ENCODE assay signal across 11 cellular contexts in the genomic region with DNA sequence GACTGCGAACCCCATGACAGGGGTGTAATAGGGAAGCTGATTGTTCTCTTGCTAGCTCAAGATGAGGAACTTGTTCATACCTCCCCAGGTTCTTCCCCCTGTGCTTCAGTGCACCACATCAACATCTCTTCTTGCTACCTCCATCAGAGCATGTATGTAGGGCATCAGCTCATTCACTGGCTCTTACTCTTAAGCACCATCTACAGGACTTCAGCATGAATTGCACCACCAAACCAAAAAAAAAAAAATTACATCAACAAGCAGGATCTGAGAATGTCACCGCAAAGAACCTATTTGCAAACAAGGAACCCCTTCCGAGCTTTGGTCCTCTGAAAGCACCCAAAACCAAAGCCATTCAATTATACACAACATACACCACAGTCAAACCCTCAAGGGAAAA.
DNase-seq lines count a peak whose midpoint lies in the region; ATAC-seq and TF ChIP-seq lines count a peak whose summit lies in the region.
"Had no signal": no experiment of that assay in that cellular context is flagged by ENCODE, and none has a peak within 500 bp of the region (broad histone marks: within the 10 kb centered on the region; RNA-seq: fewer than 3 reads in every experiment).

No MANE protein-coding gene starts in this region.

- peaks cover 20% of the 10 kb centered on the region for H3K9me3 ChIP-seq in upper lobe of right lung

- H3K36me3 Mint-ChIP-seq in HFFc6 (ENCODE audit: low read depth), result no peaks in the 10 kb centered on the region

- no peak overlapping the region for H3K4me3 Mint-ChIP-seq in HFFc6
- H3K4me3 Mint-ChIP-seq: stimulated activated naive CD8-positive, alpha-beta T cell treated with anti-CD3 and anti-CD28 coated beads, Interleukin-15, Interleukin-2, amounts not matched to agents 100 ng/mL and 50 ng/mL, for 24 hours had no signal

- no peaks in the 10 kb centered on the region for H3K4me1 ChIP-seq in upper lobe of right lung

- ATAC-seq in HG03196 (IDR thresholded peaks at IDR 0.05; ENCODE audit: unreplicated experiment) (no peak), upper lobe of right lung (no peak)

- H3K9me3 Mint-ChIP-seq in HFFc6, result peaks cover 58% of the 10 kb centered on the region

- H3K27ac Mint-ChIP-seq in HFFc6, result no peak overlapping the region
- H3K27ac Mint-ChIP-seq: stimulated activated naive CD8-positive, alpha-beta T cell treated with anti-CD3 and anti-CD28 coated beads, Interleukin-15, Interleukin-2, amounts not matched to agents 100 ng/mL and 50 ng/mL, for 24 hours had no signal

- no peak overlapping the region for H3K4me3 ChIP-seq in upper lobe of right lung

- H3K27ac ChIP-seq in upper lobe of right lung, result no peak overlapping the region

- in situ Hi-C loops in SK-MEL-5 (cut with HindIII; ENCODE audit: low pct_unique_long_range_greater_than_20kb, low sequenced_read_pairs), result no loop called here

- TF ChIP-seq CTCF in HFFc6 (IDR thresholded peaks at IDR 0.05) (peak; percentile 40; the same call in 1 of the 2 replicates), upper lobe of right lung (IDR thresholded peaks at IDR 0.05) (no peak)

- peak; percentile 6 for DNase-seq in DMS114 treated with DMSO at 0.1 percent for 48 hours (lab: John Stamatoyannopoulos, UW; ENCODE audit: unreplicated experiment)
- no peak for DNase-seq in HFFc6
- DNase-seq in SK-MEL-5 (ENCODE audit: low read depth, low spot score), result peak; percentile 60
- DNase-seq in iPS-NIHi11 (ENCODE audit: low spot score), result peak; percentile 52
- no peak for DNase-seq in stimulated activated CD4-positive, alpha-beta T cell treated with anti-CD3 and anti-CD28 coated beads, Interleukin-4, amount 100 ng/mL, for 24 hours
- no peak for DNase-seq in upper lobe of right lung
- DNase-seq in NK-92 (lab: John Stamatoyannopoulos, UW; ENCODE audit: unreplicated experiment), result no peak
- DNase-seq: aorta, SHP77 treated with DMSO at 0.1 percent for 48 hours had no signal

- intact Hi-C loops in upper lobe of right lung (cut with DNase I), result no loop called here

- H3K4me1 Mint-ChIP-seq in HFFc6 (ENCODE audit: low read depth), result no peaks in the 10 kb centered on the region

- H3K27me3 ChIP-seq in upper lobe of right lung, result no peaks in the 10 kb centered on the region

- H3K36me3 ChIP-seq in upper lobe of right lung, result no peaks in the 10 kb centered on the region

- H3K27me3 Mint-ChIP-seq in HFFc6 (ENCODE audit: insufficient read depth), result no peaks in the 10 kb centered on the region
- H3K27me3 Mint-ChIP-seq: stimulated activated naive CD8-positive, alpha-beta T cell treated with anti-CD3 and anti-CD28 coated beads, Interleukin-15, Interleukin-2, amounts not matched to agents 100 ng/mL and 50 ng/mL, for 24 hours had no signal

Comparison
In these comparisons a context has a peak if more than half of its experiments do, and no peak if none do; other contexts are left out.
1. DNase-seq: peak in DMS114 treated with DMSO at 0.1 percent for 48 hours (single experiment), SK-MEL-5 (single experiment) and iPS-NIHi11 (single experiment); none in HFFc6 (single experiment), stimulated activated CD4-positive, alpha-beta T cell treated with anti-CD3 and anti-CD28 coated beads, Interleukin-4, amount 100 ng/mL, for 24 hours (single experiment), upper lobe of right lung (single experiment) and NK-92 (single experiment).